In genomic region chr3:49519266-49519665, GRCh38 we compare ENCODE assay signal across 16 cellular contexts. TPM values are rescaled to one million over a fixed set of nuclear protein-coding genes. Genes with fewer than 3 reads are reported as not detected.
DNase-seq lines count a peak whose midpoint lies in the region; ATAC-seq and TF ChIP-seq lines count a peak whose summit lies in the region.
"Had no signal": no experiment of that assay in that cellular context is flagged by ENCODE, and none has a peak within 500 bp of the region (broad histone marks: within the 10 kb centered on the region; RNA-seq: fewer than 3 reads in every experiment).

No MANE protein-coding gene starts in this region.

- peaks cover 7% of the 10 kb centered on the region for H3K4me1 Mint-ChIP-seq in chondrocyte (ENCODE audit: low read depth)
- H3K4me1 Mint-ChIP-seq in activated T-helper 1 cell treated with anti-CD3 and anti-CD28 coated beads, Interleukin-12 subunit alpha, Interleukin-12 subunit beta, Interleukin-2, Interleukin-4 antibody, amounts not matched to agents 30 ng/mL and 10 ng/mL and 1 ng/mL, durations not matched to agents 14 hours and 24 hours and 36 hours (ENCODE audit: low read depth), result peaks cover 5% of the 10 kb centered on the region
- H3K4me1 Mint-ChIP-seq: activated naive CD4-positive, alpha-beta T cell treated with anti-CD3 and anti-CD28 coated beads, Interleukin-2, amount 10 ng/mL, durations not matched to agents 7 days and 5 days had no signal

- POLR2A ChIA-PET in GM10248 (lab: Yijun Ruan, JAX), result no interaction called here

- H3K27me3 Mint-ChIP-seq in chondrocyte (ENCODE audit: low read depth), result no peaks in the 10 kb centered on the region
- no peaks in the 10 kb centered on the region for H3K27me3 Mint-ChIP-seq in activated T-helper 1 cell treated with anti-CD3 and anti-CD28 coated beads, Interleukin-12 subunit alpha, Interleukin-12 subunit beta, Interleukin-2, Interleukin-4 antibody, amounts not matched to agents 30 ng/mL and 10 ng/mL and 1 ng/mL, durations not matched to agents 14 hours and 24 hours and 36 hours (ENCODE audit: insufficient read depth)
- H3K27me3 Mint-ChIP-seq: activated naive CD4-positive, alpha-beta T cell treated with anti-CD3 and anti-CD28 coated beads, Interleukin-2, amount 10 ng/mL, durations not matched to agents 7 days and 5 days had no signal

- peaks cover 9% of the 10 kb centered on the region for H3K36me3 Mint-ChIP-seq in chondrocyte (ENCODE audit: low read depth)
- peaks cover 25% of the 10 kb centered on the region for H3K36me3 Mint-ChIP-seq in activated T-helper 1 cell treated with anti-CD3 and anti-CD28 coated beads, Interleukin-12 subunit alpha, Interleukin-12 subunit beta, Interleukin-2, Interleukin-4 antibody, amounts not matched to agents 30 ng/mL and 10 ng/mL and 1 ng/mL, durations not matched to agents 14 hours and 24 hours and 36 hours (ENCODE audit: low read depth)

- H3K4me3 Mint-ChIP-seq in chondrocyte (ENCODE audit: unreplicated experiment), result no peak overlapping the region
- H3K4me3 Mint-ChIP-seq in activated T-helper 1 cell treated with anti-CD3 and anti-CD28 coated beads, Interleukin-12 subunit alpha, Interleukin-12 subunit beta, Interleukin-2, Interleukin-4 antibody, amounts not matched to agents 30 ng/mL and 10 ng/mL and 1 ng/mL, durations not matched to agents 14 hours and 24 hours and 36 hours, result no peak overlapping the region
- H3K4me3 Mint-ChIP-seq: activated naive CD4-positive, alpha-beta T cell treated with anti-CD3 and anti-CD28 coated beads, Interleukin-2, amount 10 ng/mL, durations not matched to agents 7 days and 5 days had no signal

- DNase-seq in HT1080 (ENCODE audit: low read depth), result peak; percentile 55
- DNase-seq in chondrocyte (ENCODE audit: low spot score), result no peak
- peak; percentile 89 for DNase-seq in medulla oblongata (ENCODE audit: extremely low spot score)
- DNase-seq in sciatic nerve (ENCODE audit: low spot score), result no peak
- DNase-seq in activated effector memory CD4-positive, alpha-beta T cell treated with anti-CD3 and anti-CD28 coated beads, Interleukin-2, amount 50 U/mL, for 16 hours, result no peak
- no peak for DNase-seq in activated CD4-positive, alpha-beta T cell treated with anti-CD3 and anti-CD28 coated beads for 4 hours
- DNase-seq in activated T-helper 1 cell treated with anti-CD3 and anti-CD28 coated beads, Interleukin-12 subunit alpha, Interleukin-12 subunit beta, Interleukin-2, Interleukin-4 antibody, amounts not matched to agents 30 ng/mL and 10 ng/mL and 1 ng/mL, durations not matched to agents 14 hours and 24 hours and 36 hours (ENCODE audit: low spot score), result no peak
- DNase-seq in GM10248 (ENCODE audit: extremely low spot score), result no peak
- DNase-seq: activated naive CD4-positive, alpha-beta T cell treated with anti-CD3 and anti-CD28 coated beads, Interleukin-2, amount 10 ng/mL, durations not matched to agents 7 days and 5 days; BE2C; DND-41; heart left ventricle; NCI-H2107; NK-92 treated with Interleukin-12 subunit alpha and Interleukin-12 subunit beta, amount 100 ng/mL, for 24 hours; stimulated activated CD4-positive, alpha-beta T cell treated with anti-CD3 and anti-CD28 coated beads, Interleukin-15, amount 100 ng/mL, for 24 hours had no signal

- H3K9me3 Mint-ChIP-seq in chondrocyte (ENCODE audit: low read depth), result no peaks in the 10 kb centered on the region
- H3K9me3 Mint-ChIP-seq in activated T-helper 1 cell treated with anti-CD3 and anti-CD28 coated beads, Interleukin-12 subunit alpha, Interleukin-12 subunit beta, Interleukin-2, Interleukin-4 antibody, amounts not matched to agents 30 ng/mL and 10 ng/mL and 1 ng/mL, durations not matched to agents 14 hours and 24 hours and 36 hours, result no peaks in the 10 kb centered on the region
- H3K9me3 Mint-ChIP-seq: activated naive CD4-positive, alpha-beta T cell treated with anti-CD3 and anti-CD28 coated beads, Interleukin-2, amount 10 ng/mL, durations not matched to agents 7 days and 5 days had no signal

- CTCF ChIA-PET in GM10248 (lab: Yijun Ruan, JAX), result interaction anchor here (1.1 to 4.0 kb wide), 5 partner anchors 8 to 20 kb away, joined by 3 to 19 read pairs (median 7); no protein-coding TSS in a partner anchor

- no peak for TF ChIP-seq CTCF in chondrocyte (IDR thresholded peaks at IDR 0.05)
- no peak for TF ChIP-seq CTCF in GM10248 (IDR thresholded peaks at IDR 0.05; ENCODE audit: control extremely low read depth, extremely low read depth, low read depth, missing control alignments)

- H3K27ac Mint-ChIP-seq in chondrocyte (ENCODE audit: unreplicated experiment), result peak overlapping the region; percentile 46
- H3K27ac Mint-ChIP-seq in activated T-helper 1 cell treated with anti-CD3 and anti-CD28 coated beads, Interleukin-12 subunit alpha, Interleukin-12 subunit beta, Interleukin-2, Interleukin-4 antibody, amounts not matched to agents 30 ng/mL and 10 ng/mL and 1 ng/mL, durations not matched to agents 14 hours and 24 hours and 36 hours, result no peak overlapping the region
- H3K27ac Mint-ChIP-seq: activated naive CD4-positive, alpha-beta T cell treated with anti-CD3 and anti-CD28 coated beads, Interleukin-2, amount 10 ng/mL, durations not matched to agents 7 days and 5 days had no signal

- peak; percentile 61 for ATAC-seq in sciatic nerve

- intact Hi-C loops in sciatic nerve (cut with DNase I), result no loop called here
- intact Hi-C loops in activated T-helper 1 cell treated with anti-CD3 and anti-CD28 coated beads, Interleukin-12 subunit alpha, Interleukin-12 subunit beta, Interleukin-2, Interleukin-4 antibody, amounts not matched to agents 30 ng/mL and 10 ng/mL and 1 ng/mL, durations not matched to agents 14 hours and 24 hours and 36 hours (cut with micrococcal nuclease), result no loop called here

RNA-seq across cellular contexts. Expression of gene BSN, which starts 35.0 kb away (rescaled TPM):
- 0.07 and 0.18 TPM in 2 replicates for total RNA-seq in HT1080 (2014; rRNA removed; shearing (Covaris generic))
- polyA plus RNA-seq in HT1080 (2015; cell fraction: cytosol; rRNA removed), result 0.05 and 0.07 TPM in 2 replicates
- polyA plus RNA-seq in HT1080 (2015; cell fraction: nucleus; rRNA removed), result 0.10 and 0.27 TPM in 2 replicates
- total RNA-seq in chondrocyte (0.77 to 0.82 TPM (median 0.77 TPM) in 3 replicates), sciatic nerve (0.62 TPM)
- total RNA-seq in activated T-helper 1 cell treated with anti-CD3 and anti-CD28 coated beads, Interleukin-12 subunit alpha, Interleukin-12 subunit beta, Interleukin-2, Interleukin-4 antibody, amounts not matched to agents 30 ng/mL and 10 ng/mL and 1 ng/mL, durations not matched to agents 14 hours and 24 hours and 36 hours, result 0.13 and 0.34 TPM in 2 replicates
- total RNA-seq: bronchial epithelial cell had no signal

RNA-seq across cellular contexts. Expression of gene DAG1, which starts 49.2 kb away (rescaled TPM):
- total RNA-seq in HT1080 (2014; rRNA removed; shearing (Covaris generic)), result 41.4 and 48.1 TPM in 2 replicates
- 32.5 and 37.7 TPM in 2 replicates for polyA plus RNA-seq in HT1080 (2015; cell fraction: cytosol; rRNA removed)
- 57.1 and 63.5 TPM in 2 replicates for polyA plus RNA-seq in HT1080 (2015; cell fraction: nucleus; rRNA removed)
- total RNA-seq in chondrocyte, result 147 to 156 TPM (median 149 TPM) in 3 replicates
- 165 TPM for total RNA-seq in sciatic nerve
- total RNA-seq in activated T-helper 1 cell treated with anti-CD3 and anti-CD28 coated beads, Interleukin-12 subunit alpha, Interleukin-12 subunit beta, Interleukin-2, Interleukin-4 antibody, amounts not matched to agents 30 ng/mL and 10 ng/mL and 1 ng/mL, durations not matched to agents 14 hours and 24 hours and 36 hours, result 20.5 and 23.7 TPM in 2 replicates

Comparison
In these comparisons a context has a peak if more than half of its experiments do, and no peak if none do; other contexts are left out.
1. DNase-seq: peak in HT1080 (single experiment) and medulla oblongata (single experiment); none in chondrocyte (single experiment), sciatic nerve (single experiment), activated effector memory CD4-positive, alpha-beta T cell treated with anti-CD3 and anti-CD28 coated beads, Interleukin-2, amount 50 U/mL, for 16 hours (single experiment), activated CD4-positive, alpha-beta T cell treated with anti-CD3 and anti-CD28 coated beads for 4 hours (0 of 2), activated T-helper 1 cell treated with anti-CD3 and anti-CD28 coated beads, Interleukin-12 subunit alpha, Interleukin-12 subunit beta, Interleukin-2, Interleukin-4 antibody, amounts not matched to agents 30 ng/mL and 10 ng/mL and 1 ng/mL, durations not matched to agents 14 hours and 24 hours and 36 hours (single experiment) and GM10248 (single experiment).